Comparison of ENCODE assay signal across 23 cellular contexts in the genomic region with DNA sequence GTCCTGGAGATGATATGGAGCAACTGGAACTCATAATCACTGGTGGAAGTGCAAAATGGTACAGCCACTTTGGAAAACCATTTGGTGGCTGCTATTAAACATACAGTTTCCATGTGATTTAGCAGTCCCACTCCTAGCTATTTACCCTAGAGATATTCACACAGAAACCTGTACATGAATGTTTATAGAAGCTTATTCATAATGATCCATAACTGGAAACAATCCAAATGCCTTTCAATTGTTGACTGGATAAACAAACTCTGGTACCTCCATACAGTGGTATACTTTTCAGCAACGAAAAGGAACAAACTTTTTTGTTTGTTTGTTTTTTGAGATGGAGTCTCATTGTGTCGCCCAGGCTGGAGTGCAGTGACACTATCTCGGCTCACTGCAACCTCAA. TPM values are rescaled to one million over a fixed set of nuclear protein-coding genes. Genes with fewer than 3 reads are reported as not detected.
"Had no signal": no experiment of that assay in that cellular context is flagged by ENCODE, and none has a peak within 500 bp of the region (broad histone marks: within the 10 kb centered on the region; RNA-seq: fewer than 3 reads in every experiment).

No MANE protein-coding gene starts in this region.

- DNase-seq: dermis blood vessel endothelial cell; dorsolateral prefrontal cortex; effector CD4-positive, alpha-beta T cell; effector memory CD4-positive, alpha-beta T cell; erythroblast; esophagus squamous epithelium; foreskin fibroblast; foreskin melanocyte; gastrocnemius medialis; glutamatergic neuron; head of caudate nucleus; heart right ventricle; hippocampal formation; left cardiac atrium; left lung; left ventricle myocardium superior; lower lobe of right lung; mesenchymal stem cell; mucosa of descending colon; naive B cell had no signal

- H3K9me3 ChIP-seq: esophagus squamous epithelium, gastrocnemius medialis, left lung, lower lobe of right lung, mucosa of descending colon had no signal

- H3K36me3 ChIP-seq: esophagus squamous epithelium, gastrocnemius medialis, heart right ventricle, left lung, lower lobe of right lung had no signal

- H3K4me1 ChIP-seq: esophagus squamous epithelium, gastrocnemius medialis, left lung, lower lobe of right lung had no signal

- H3K4me3 ChIP-seq: coronary artery, dorsolateral prefrontal cortex, esophagus squamous epithelium, gastrocnemius medialis, heart right ventricle, left lung, lower lobe of right lung, mucosa of descending colon had no signal

- H3K27me3 ChIP-seq: dorsolateral prefrontal cortex, esophagus squamous epithelium, gastrocnemius medialis, heart right ventricle, left lung had no signal

- ATAC-seq: gastrocnemius medialis, heart right ventricle, left cardiac atrium, left lung, left ventricle myocardium superior, lower lobe of right lung, mucosa of descending colon had no signal

- H3K27ac ChIP-seq: coronary artery, dorsolateral prefrontal cortex, epithelial cell of prostate, esophagus squamous epithelium, gastrocnemius medialis, heart right ventricle, left lung, lower lobe of right lung had no signal

RNA-seq across cellular contexts. Expression of a gene that starts 47.7 kb away (rescaled TPM):
- total RNA-seq: myocyte had no signal
